1 cellular context compared by ENCODE assay signal in the genomic region with DNA sequence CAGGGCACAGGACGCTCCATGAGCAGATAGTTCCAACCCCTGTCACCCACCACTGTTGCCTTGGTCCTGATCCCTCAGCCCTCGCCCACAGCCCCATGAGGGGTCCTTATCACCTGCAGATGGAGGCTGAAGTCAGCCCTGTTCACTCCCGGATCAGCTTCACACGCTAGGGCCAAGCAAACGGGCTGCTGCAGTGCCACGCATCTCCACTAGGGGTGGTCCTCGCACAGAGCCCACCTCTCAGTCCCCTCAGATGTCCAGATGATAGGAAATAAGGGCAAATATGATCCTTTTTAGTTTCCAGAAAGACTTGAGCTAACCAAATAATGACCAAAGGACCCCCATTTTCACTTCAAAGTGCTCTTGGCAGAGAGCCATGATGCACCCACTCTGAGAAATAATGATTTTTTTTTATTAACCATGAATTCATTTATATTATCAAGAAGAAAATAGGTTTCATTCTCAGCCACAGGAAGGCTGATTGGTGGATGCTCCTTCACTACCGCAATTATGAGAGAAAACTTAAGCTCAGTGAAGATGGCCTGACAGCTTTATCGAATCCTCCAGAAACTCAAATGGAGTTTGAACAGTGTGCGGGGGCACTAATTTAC.
TF ChIP-seq lines count a peak whose summit lies in the region.

No MANE protein-coding gene starts in this region.

TF ChIP-seq in IMR-90, 13 proteins besides CTCF, POLR2A, EP300 and RAD21 (continued from another document):
- TF ChIP-seq, protein P1, sequence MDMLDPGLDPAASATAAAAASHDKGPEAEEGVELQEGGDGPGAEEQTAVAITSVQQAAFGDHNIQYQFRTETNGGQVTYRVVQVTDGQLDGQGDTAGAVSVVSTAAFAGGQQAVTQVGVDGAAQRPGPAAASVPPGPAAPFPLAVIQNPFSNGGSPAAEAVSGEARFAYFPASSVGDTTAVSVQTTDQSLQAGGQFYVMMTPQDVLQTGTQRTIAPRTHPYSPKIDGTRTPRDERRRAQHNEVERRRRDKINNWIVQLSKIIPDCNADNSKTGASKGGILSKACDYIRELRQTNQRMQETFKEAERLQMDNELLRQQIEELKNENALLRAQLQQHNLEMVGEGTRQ (IDR thresholded peaks at IDR 0.05; ENCODE audit: low read depth, low read length) = no peak
- TF ChIP-seq SMC3 (IDR thresholded peaks at IDR 0.05; ENCODE audit: low read depth, low read length) (no peak), BHLHE40 (IDR thresholded peaks at IDR 0.05; ENCODE audit: low read depth, low read length) (no peak), CEBPB (IDR thresholded peaks at IDR 0.05; ENCODE audit: low read depth, low read length) (no peak), RFX5 (IDR thresholded peaks at IDR 0.05; ENCODE audit: low read depth, low read length) (no peak)
